1 cellular context compared by ENCODE assay signal in genomic region chr1:26961826-26962225, GRCh38.
TF ChIP-seq lines count a peak whose summit lies in the region.

No MANE protein-coding gene starts in this region.

TF ChIP-seq in HepG2, 621 proteins besides CTCF, POLR2A, EP300 and RAD21 (continued from another document and continues in another):
- TF ChIP-seq SOX5 (CRISPR knock-in tag; IDR thresholded peaks at IDR 0.05; ENCODE audit: borderline replicate concordance) (peak; percentile 89), RFX5 (IDR thresholded peaks at IDR 0.05; ENCODE audit: low read depth, low read length) (no peak), MED1 (CRISPR knock-in tag; IDR thresholded peaks at IDR 0.05) (peak; percentile 93), CENPBD1 (CRISPR knock-in tag; IDR thresholded peaks at IDR 0.05; ENCODE audit: borderline replicate concordance, low read depth) (no peak), ZNF704 (CRISPR knock-in tag; IDR thresholded peaks at IDR 0.05; ENCODE audit: borderline replicate concordance) (no peak), ATM (IDR thresholded peaks at IDR 0.05; ENCODE audit: borderline replicate concordance) (no peak), ZFP62 (CRISPR knock-in tag; IDR thresholded peaks at IDR 0.05) (no peak), ZNF414 (CRISPR knock-in tag; IDR thresholded peaks at IDR 0.05) (no peak), SNRNP70 (IDR thresholded peaks at IDR 0.05; ENCODE audit: low read depth, low read length) (no peak), SYNCRIP (IDR thresholded peaks at IDR 0.05; ENCODE audit: insufficient read depth, low read depth, low read length) (no peak), TERF1 (CRISPR knock-in tag; IDR thresholded peaks at IDR 0.05) (no peak), ZBTB38 (CRISPR knock-in tag; IDR thresholded peaks at IDR 0.05) (no peak), ZNF543 (CRISPR knock-in tag; IDR thresholded peaks at IDR 0.05) (no peak), ELK4 (CRISPR knock-in tag; IDR thresholded peaks at IDR 0.05; ENCODE audit: borderline replicate concordance) (no peak), ZNF569 (CRISPR knock-in tag; IDR thresholded peaks at IDR 0.05; ENCODE audit: borderline replicate concordance) (no peak), ZNF557 (CRISPR knock-in tag; IDR thresholded peaks at IDR 0.05) (no peak), ZBTB10 (CRISPR knock-in tag; IDR thresholded peaks at IDR 0.05; ENCODE audit: borderline replicate concordance) (no peak), SP5 (CRISPR knock-in tag; IDR thresholded peaks at IDR 0.05; ENCODE audit: borderline replicate concordance, low read depth) (no peak), NFIC (IDR thresholded peaks at IDR 0.05; ENCODE audit: low read length) (peak; percentile 28; the same call in 1 of the 2 replicates), ZNF253 (CRISPR knock-in tag; IDR thresholded peaks at IDR 0.05; ENCODE audit: borderline replicate concordance) (no peak), ZNF775 (CRISPR knock-in tag; IDR thresholded peaks at IDR 0.05; ENCODE audit: borderline replicate concordance) (no peak), NFE2L2 (IDR thresholded peaks at IDR 0.05; ENCODE audit: low read length) (no peak), ZSCAN22 (CRISPR knock-in tag; IDR thresholded peaks at IDR 0.05) (no peak), NR3C1 (CRISPR knock-in tag; IDR thresholded peaks at IDR 0.05) (no peak), ATF7 (IDR thresholded peaks at IDR 0.05) (no peak), ATF7 (CRISPR knock-in tag; IDR thresholded peaks at IDR 0.05) (no peak), ZHX2 (IDR thresholded peaks at IDR 0.05; ENCODE audit: low read depth) (no peak), ZHX2 (CRISPR knock-in tag; IDR thresholded peaks at IDR 0.05; ENCODE audit: borderline replicate concordance) (no peak), ARNTL (CRISPR knock-in tag; IDR thresholded peaks at IDR 0.05) (no peak), CBFB (CRISPR knock-in tag; IDR thresholded peaks at IDR 0.05) (no peak), LBX2 (CRISPR knock-in tag; IDR thresholded peaks at IDR 0.05; ENCODE audit: borderline replicate concordance) (no peak), HNRNPL (IDR thresholded peaks at IDR 0.05; ENCODE audit: low read depth, low read length) (no peak), ZNF232 (CRISPR knock-in tag; IDR thresholded peaks at IDR 0.05; ENCODE audit: borderline replicate concordance) (no peak), KDM5A (IDR thresholded peaks at IDR 0.05; ENCODE audit: borderline replicate concordance, low read length) (no peak), SOX13 (IDR thresholded peaks at IDR 0.05) (no peak), SOX13 (CRISPR knock-in tag; conservative IDR thresholded peaks at IDR 0.05 in 1 of 2, IDR thresholded peaks at IDR 0.05 in 1 of 2) (peak in 1 of 2 experiments; percentile 87; a peak in 2 of 4 replicates), ZNF274 (CRISPR knock-in tag; IDR thresholded peaks at IDR 0.05) (no peak), HDAC1 (CRISPR knock-in tag; IDR thresholded peaks at IDR 0.05) (peak; percentile 60), AHR (CRISPR knock-in tag; IDR thresholded peaks at IDR 0.05) (no peak; the same call in 1 of the 2 replicates), DBP (CRISPR knock-in tag; IDR thresholded peaks at IDR 0.05; ENCODE audit: not compliant biosample characterization) (no peak), MED8 (CRISPR knock-in tag; IDR thresholded peaks at IDR 0.05; ENCODE audit: insufficient replicate concordance) (no peak), ZNF614 (CRISPR knock-in tag; IDR thresholded peaks at IDR 0.05; ENCODE audit: borderline replicate concordance) (peak; percentile 71), NCOA1 (CRISPR knock-in tag; IDR thresholded peaks at IDR 0.05) (no peak), NPAS2 (CRISPR knock-in tag; IDR thresholded peaks at IDR 0.05; ENCODE audit: borderline replicate concordance) (no peak), ZNF225 (CRISPR knock-in tag; IDR thresholded peaks at IDR 0.05) (no peak), MXI1 (IDR thresholded peaks at IDR 0.05; ENCODE audit: borderline replicate concordance, low read depth, low read length) (peak; percentile 33; the same call in 1 of the 3 replicates), GPN1 (CRISPR knock-in tag; IDR thresholded peaks at IDR 0.05; ENCODE audit: borderline replicate concordance) (no peak), ZNF629 (CRISPR knock-in tag; conservative IDR thresholded peaks at IDR 0.05) (no peak), ZMAT5 (CRISPR knock-in tag; IDR thresholded peaks at IDR 0.05; ENCODE audit: borderline replicate concordance, low read depth) (no peak), NAIF1 (CRISPR knock-in tag; IDR thresholded peaks at IDR 0.05; ENCODE audit: borderline replicate concordance) (no peak), IRF9 (CRISPR knock-in tag; IDR thresholded peaks at IDR 0.05; ENCODE audit: borderline replicate concordance) (no peak), ESRRA (CRISPR knock-in tag; IDR thresholded peaks at IDR 0.05; ENCODE audit: low read depth) (no peak)
